ENCODE assay signal across 20 cellular contexts in the genomic region with DNA sequence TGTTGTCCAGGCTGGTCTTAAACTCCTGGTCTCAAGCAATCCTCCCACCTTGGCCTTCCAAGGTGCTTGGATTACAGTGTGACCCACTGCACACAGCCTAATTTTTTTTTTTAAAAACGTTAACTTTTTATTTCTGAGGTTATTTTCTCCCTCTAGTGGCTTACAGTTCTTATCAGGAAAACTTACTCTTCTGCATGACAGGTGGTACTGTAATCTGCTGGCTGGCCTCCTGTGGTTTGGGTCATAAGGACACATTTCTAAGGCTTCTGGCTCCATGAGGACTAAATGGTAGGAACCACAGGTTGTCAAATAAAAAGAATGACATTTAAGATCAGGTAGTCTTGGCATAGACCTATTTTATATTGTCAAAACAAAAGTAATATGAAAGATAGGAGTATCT. TPM values are rescaled to one million over a fixed set of nuclear protein-coding genes. Genes with fewer than 3 reads are reported as not detected.
DNase-seq lines count a peak whose midpoint lies in the region; ATAC-seq and TF ChIP-seq lines count a peak whose summit lies in the region.
"Had no signal": no experiment of that assay in that cellular context is flagged by ENCODE, and none has a peak within 500 bp of the region (broad histone marks: within the 10 kb centered on the region; RNA-seq: fewer than 3 reads in every experiment).

No MANE protein-coding gene starts in this region.

- peaks cover 0 to 4% of the 10 kb centered on the region in 2 donors for H3K27me3 Mint-ChIP-seq in natural killer cell (ENCODE audit: low read depth in 2 of 2)
- H3K27me3 Mint-ChIP-seq: CD4-positive, alpha-beta T cell had no signal

- H3K27me3 ChIP-seq in WERI-Rb-1 (ENCODE audit: insufficient read depth, low read depth, severe bottlenecking) (no peaks in the 10 kb centered on the region), osteoblast (ENCODE audit: insufficient read depth, low read length) (peaks cover 8% of the 10 kb centered on the region)

- H3K4me3 ChIP-seq in OCI-LY7 (ENCODE audit: low read depth, low read length, poor library complexity, severe bottlenecking) = no peak overlapping the region
- no peak overlapping the region for H3K4me3 ChIP-seq in WERI-Rb-1 (ENCODE audit: low read depth, low read length)
- no peak overlapping the region for H3K4me3 ChIP-seq in osteoblast (ENCODE audit: insufficient read depth, low read length)
- H3K4me3 ChIP-seq: A549, GM23248, HAP-1 had no signal

- no peaks in the 10 kb centered on the region for H3K36me3 ChIP-seq in OCI-LY7 (ENCODE audit: insufficient read depth, low read length)
- no peaks in the 10 kb centered on the region for H3K36me3 ChIP-seq in WERI-Rb-1
- H3K36me3 ChIP-seq in osteoblast (ENCODE audit: insufficient read depth, low read length) = no peaks in the 10 kb centered on the region
- H3K36me3 ChIP-seq: HAP-1 had no signal

- H3K79me2 ChIP-seq in OCI-LY7 (ENCODE audit: insufficient read depth, low read depth, low read length) = no peaks in the 10 kb centered on the region
- no peaks in the 10 kb centered on the region for H3K79me2 ChIP-seq in osteoblast (ENCODE audit: insufficient read depth, low read length)

- POLR2A ChIA-PET in OCI-LY7 (lab: Charles Lee) = no interaction called here

- no peak overlapping the region for H3K4me3 Mint-ChIP-seq in natural killer cell
- H3K4me3 Mint-ChIP-seq: CD4-positive, alpha-beta T cell had no signal

- DNase-seq in DMS 273 (lab: John Stamatoyannopoulos, UW; ENCODE audit: unreplicated experiment) (peak; percentile 24), DMS 273 treated with DMSO at 0.1 percent for 48 hours (lab: John Stamatoyannopoulos, UW) (no peak), OCI-LY7 (ENCODE audit: low spot score) (no peak), WERI-Rb-1 (peak; percentile 36), osteoblast (ENCODE audit: insufficient read length, low spot score, missing footprints) (peak; percentile 83), natural killer cell (no peak), NCI-H510A treated with DMSO at 0.1 percent for 48 hours (lab: John Stamatoyannopoulos, UW) (no peak)
- DNase-seq: AML-193; Caco-2; CD4-positive, alpha-beta T cell; DMS79 treated with DMSO at 0.1 percent for 48 hours; GF-D8; GM23248 had no signal

- H3K36me3 Mint-ChIP-seq in natural killer cell = no peaks in the 10 kb centered on the region

- no peak for ATAC-seq in natural killer cell
- ATAC-seq in HG02798 (IDR thresholded peaks at IDR 0.05; ENCODE audit: poor library complexity, unreplicated experiment) = no peak

- no peaks in the 10 kb centered on the region for H3K9me2 ChIP-seq in OCI-LY7 (ENCODE audit: insufficient read depth, low read length)

- H3K9me3 Mint-ChIP-seq in natural killer cell = no peaks in the 10 kb centered on the region
- H3K9me3 Mint-ChIP-seq: CD4-positive, alpha-beta T cell had no signal

- no TSS peak for BruUV-seq in OCI-LY7 (replicated peaks; lab: Mats Ljungman, UMichigan)

- H3K4me2 ChIP-seq in OCI-LY7 (ENCODE audit: low read length) = no peak overlapping the region
- no peak overlapping the region for H3K4me2 ChIP-seq in osteoblast (ENCODE audit: insufficient read depth, low read length)
- H3K4me2 ChIP-seq: A549 had no signal

- H3K9me3 ChIP-seq in OCI-LY7 (ENCODE audit: low read length) = no peaks in the 10 kb centered on the region
- H3K9me3 ChIP-seq in WERI-Rb-1 (ENCODE audit: severe bottlenecking) = no peaks in the 10 kb centered on the region
- H3K9me3 ChIP-seq in osteoblast (ENCODE audit: low read depth, low read length) = no peaks in the 10 kb centered on the region
- H3K9me3 ChIP-seq: A549, Caco-2, HAP-1 had no signal

- H3K27ac ChIP-seq in OCI-LY7 (ENCODE audit: low read depth, low read length, poor library complexity, severe bottlenecking) (no peak overlapping the region), WERI-Rb-1 (no peak overlapping the region), osteoblast (ENCODE audit: low read depth, low read length) (no peak overlapping the region)
- H3K27ac ChIP-seq: 22Rv1, A549, C4-2B, GM23248 had no signal

- no peak overlapping the region for H3K27ac Mint-ChIP-seq in natural killer cell
- H3K27ac Mint-ChIP-seq: CD4-positive, alpha-beta T cell had no signal

- H3K4me1 Mint-ChIP-seq in natural killer cell = no peaks in the 10 kb centered on the region

- H3K4me1 ChIP-seq in OCI-LY7 (ENCODE audit: insufficient read depth, low read length, poor library complexity, severe bottlenecking) (no peaks in the 10 kb centered on the region), osteoblast (ENCODE audit: insufficient read depth, low read length) (no peaks in the 10 kb centered on the region)
- H3K4me1 ChIP-seq: A549, Caco-2, HAP-1 had no signal

- 0 out of 2 replicates have a peak, but pooled peaks have one; percentile 10 for TF ChIP-seq CTCF in OCI-LY7 (conservative IDR thresholded peaks at IDR 0.05; ENCODE audit: low read length)
- TF ChIP-seq CTCF in WERI-Rb-1 (IDR thresholded peaks at IDR 0.05; ENCODE audit: low read depth, low read length) = no peak
- TF ChIP-seq CTCF in osteoblast (IDR thresholded peaks at IDR 0.05; ENCODE audit: extremely low read depth, low read depth, low read length) = no peak
- TF ChIP-seq CTCF in natural killer cell (IDR thresholded peaks at IDR 0.05) = no peak

- no peak overlapping the region for H2AFZ ChIP-seq in OCI-LY7 (ENCODE audit: low read length)
- H2AFZ ChIP-seq in osteoblast (ENCODE audit: low read length) = no peak overlapping the region
- H2AFZ ChIP-seq: GM23248 had no signal

- CTCF ChIA-PET in OCI-LY7 (lab: Charles Lee; ENCODE audit: unreplicated experiment) = no interaction called here

- no peaks in the 10 kb centered on the region for H4K20me1 ChIP-seq in OCI-LY7 (ENCODE audit: insufficient read depth, low read length)
- no peaks in the 10 kb centered on the region for H4K20me1 ChIP-seq in osteoblast (ENCODE audit: insufficient read depth, low read length)

- intact Hi-C loops in OCI-LY7 (cut with micrococcal nuclease; ENCODE audit: unreplicated experiment) (no loop called here), natural killer cell (cut with micrococcal nuclease) (no loop called here)

RNA-seq across cellular contexts. Expression of gene NCKAP1L, which starts 7.7 kb away (rescaled TPM):
- 60.2 and 68.1 TPM in 2 replicates for total RNA-seq in OCI-LY7 (2014; rRNA removed; shearing (Covaris generic))
- total RNA-seq in OCI-LY7 (2022) = 112 and 136 TPM in 2 replicates
- under 0.01 and 0.36 TPM in 2 replicates for total RNA-seq in osteoblast
- total RNA-seq in natural killer cell = 100 to 1,000 TPM; 230 to 257 (median 236) TPM
- total RNA-seq: Caco-2, GM23248, HT-29 had no signal

RNA-seq across cellular contexts. Expression of gene GTSF1, which starts 16.5 kb away (rescaled TPM):
- 74.8 and 76.6 TPM in 2 replicates for total RNA-seq in OCI-LY7 (2014; rRNA removed; shearing (Covaris generic))
- total RNA-seq in OCI-LY7 (2022) (93.0 and 103 TPM in 2 replicates), osteoblast (not detected in 2 replicates), natural killer cell (1 to 10 TPM; 3.2 to 4.2 (median 4.0) TPM)
- total RNA-seq: Caco-2, GM23248, H4, HT-29 had no signal

RNA-seq across cellular contexts. Expression of gene PDE1B, which starts 59.5 kb away (rescaled TPM):
- total RNA-seq in OCI-LY7 (2014; rRNA removed; shearing (Covaris generic)) = 7.1 and 9.7 TPM in 2 replicates
- 14.9 and 17.4 TPM in 2 replicates for total RNA-seq in OCI-LY7 (2022)
- under 0.01 TPM in 1 of 2 replicates, not detected in the other for total RNA-seq in osteoblast
- 10 to 100 TPM; 11.8 to 15.0 (median 12.4) TPM for total RNA-seq in natural killer cell
- total RNA-seq: Caco-2, GM23248, HT-29 had no signal

Comparison
In these comparisons a context has a peak if more than half of its experiments do, and no peak if none do; other contexts are left out.
1. DNase-seq: peak in DMS 273 (single experiment), WERI-Rb-1 (single experiment) and osteoblast (single experiment); none in DMS 273 treated with DMSO at 0.1 percent for 48 hours (single experiment), OCI-LY7 (single experiment), natural killer cell (single experiment) and NCI-H510A treated with DMSO at 0.1 percent for 48 hours (single experiment).
2. RNA of gene NCKAP1L, which starts 7.7 kb away (total RNA-seq): 230 to 257 TPM in natural killer cell and 60.2 to 136 TPM in OCI-LY7; under 0.01 to 0.36 TPM in osteoblast; every median in the first group is over 10 times any median in the second.
3. RNA of gene GTSF1, which starts 16.5 kb away (total RNA-seq): 74.8 to 103 TPM in OCI-LY7; 3.2 to 4.2 TPM in natural killer cell and not detected in osteoblast; every median in the first group is over 10 times any median in the second.